In genomic region chr22:37562049-37562784, GRCh38 we compare ENCODE assay signal across 9 cellular contexts. TPM values are rescaled to one million over a fixed set of nuclear protein-coding genes. Genes with fewer than 3 reads are reported as not detected.
DNase-seq lines count a peak whose midpoint lies in the region; ATAC-seq and TF ChIP-seq lines count a peak whose summit lies in the region.
"Had no signal": no experiment of that assay in that cellular context is flagged by ENCODE, and none has a peak within 500 bp of the region (broad histone marks: within the 10 kb centered on the region; RNA-seq: fewer than 3 reads in every experiment).

No MANE protein-coding gene starts in this region.

- 78% methylated on average over 14 of the region's 14 CpGs for WGBS in urinary bladder

- no peak overlapping the region for H3K27ac Mint-ChIP-seq in central memory CD8-positive, alpha-beta T cell (ENCODE audit: low read depth)
- H3K27ac Mint-ChIP-seq in activated CD8-positive, alpha-beta memory T cell treated with anti-CD3 and anti-CD28 coated beads, Interleukin-2, amount 10 ng/mL, durations not matched to agents 7 days and 5 days, result no peak overlapping the region

- peaks cover 32% of the 10 kb centered on the region for H3K4me1 Mint-ChIP-seq in central memory CD8-positive, alpha-beta T cell
- peaks cover 31% of the 10 kb centered on the region for H3K4me1 Mint-ChIP-seq in activated CD8-positive, alpha-beta memory T cell treated with anti-CD3 and anti-CD28 coated beads, Interleukin-2, amount 10 ng/mL, durations not matched to agents 7 days and 5 days

- H3K9me3 Mint-ChIP-seq in central memory CD8-positive, alpha-beta T cell, result no peaks in the 10 kb centered on the region
- H3K9me3 Mint-ChIP-seq in activated CD8-positive, alpha-beta memory T cell treated with anti-CD3 and anti-CD28 coated beads, Interleukin-2, amount 10 ng/mL, durations not matched to agents 7 days and 5 days (ENCODE audit: low read depth), result no peaks in the 10 kb centered on the region

- DNase-seq in right atrium auricular region (ENCODE audit: low spot score) (no peak), left cardiac atrium (no peak), NCI-H345 treated with DMSO at 0.1 percent for 48 hours (lab: John Stamatoyannopoulos, UW; ENCODE audit: unreplicated experiment) (no peak), DMS153 treated with DMSO at 0.1 percent for 48 hours (lab: John Stamatoyannopoulos, UW; ENCODE audit: unreplicated experiment) (no peak)
- DNase-seq in central memory CD8-positive, alpha-beta T cell (ENCODE audit: low spot score in 2 of 2), result no peak
- no peak for DNase-seq in activated CD8-positive, alpha-beta memory T cell treated with anti-CD3 and anti-CD28 coated beads, Interleukin-2, amount 10 ng/mL, durations not matched to agents 7 days and 5 days
- DNase-seq: NCI-H2107 had no signal

- H3K27me3 Mint-ChIP-seq in central memory CD8-positive, alpha-beta T cell, result peaks cover 68% of the 10 kb centered on the region
- peaks cover 67% of the 10 kb centered on the region for H3K27me3 Mint-ChIP-seq in activated CD8-positive, alpha-beta memory T cell treated with anti-CD3 and anti-CD28 coated beads, Interleukin-2, amount 10 ng/mL, durations not matched to agents 7 days and 5 days

- peak overlapping the region; percentile 94 to 98 for H3K27ac ChIP-seq in right atrium auricular region
- peak overlapping the region; percentile 94 for H3K27ac ChIP-seq in muscle layer of duodenum (ENCODE audit: low read length)
- peak overlapping the region; percentile 11 for H3K27ac ChIP-seq in urinary bladder (ENCODE audit: low read depth)

- H3K36me3 Mint-ChIP-seq in central memory CD8-positive, alpha-beta T cell (ENCODE audit: insufficient read depth), result peaks cover 7% of the 10 kb centered on the region
- no peaks in the 10 kb centered on the region for H3K36me3 Mint-ChIP-seq in activated CD8-positive, alpha-beta memory T cell treated with anti-CD3 and anti-CD28 coated beads, Interleukin-2, amount 10 ng/mL, durations not matched to agents 7 days and 5 days

- H3K9me3 ChIP-seq in right atrium auricular region (no peaks in the 10 kb centered on the region), muscle layer of duodenum (ENCODE audit: control insufficient read depth in 1 of 2, low read length in 2 of 2) (no peaks in the 10 kb centered on the region)

- peaks cover 0 to 79% of the 10 kb centered on the region in 2 donors for H3K4me1 ChIP-seq in right atrium auricular region
- peaks cover 31 to 58% of the 10 kb centered on the region in 2 donors for H3K4me1 ChIP-seq in muscle layer of duodenum (ENCODE audit: control insufficient read depth in 1 of 2, insufficient read depth in 2 of 2, low read length in 2 of 2)
- H3K4me1 ChIP-seq in urinary bladder (ENCODE audit: insufficient read depth), result peaks cover 2% of the 10 kb centered on the region

- peak in 1 of 2 donors; percentile 4 for TF ChIP-seq CTCF in right atrium auricular region (IDR thresholded peaks at IDR 0.05)

- peak overlapping the region; percentile 74 for H3K4me3 Mint-ChIP-seq in central memory CD8-positive, alpha-beta T cell
- no peak overlapping the region for H3K4me3 Mint-ChIP-seq in activated CD8-positive, alpha-beta memory T cell treated with anti-CD3 and anti-CD28 coated beads, Interleukin-2, amount 10 ng/mL, durations not matched to agents 7 days and 5 days

- intact Hi-C loops in left cardiac atrium (cut with DNase I), result loop anchor here in 1 of 2 donors (10.0 kb wide), 1 partner anchor 247 kb away; no protein-coding TSS in a partner anchor

- H3K36me3 ChIP-seq in right atrium auricular region, result peaks cover 14% of the 10 kb centered on the region
- H3K36me3 ChIP-seq in muscle layer of duodenum (ENCODE audit: control insufficient read depth in 1 of 2, insufficient read depth in 2 of 2, low read length in 2 of 2), result peaks cover 5 to 23% of the 10 kb centered on the region in 2 donors
- no peaks in the 10 kb centered on the region for H3K36me3 ChIP-seq in urinary bladder (ENCODE audit: insufficient read depth)

- ATAC-seq in left cardiac atrium, result no peak
- ATAC-seq in central memory CD8-positive, alpha-beta T cell (replicated peaks; ENCODE audit: extremely low read depth, poor library complexity, severe bottlenecking), result no peak
- ATAC-seq in activated CD8-positive, alpha-beta memory T cell treated with anti-CD3 and anti-CD28 coated beads, Interleukin-2, amount 10 ng/mL, durations not matched to agents 7 days and 5 days, result no peak

- H3K4me3 ChIP-seq in right atrium auricular region, result peak overlapping the region; percentile 74 to 78
- H3K4me3 ChIP-seq in muscle layer of duodenum (ENCODE audit: low read depth in 1 of 2, low read length in 2 of 2), result peak overlapping the region; percentile 72 to 74
- H3K4me3 ChIP-seq in urinary bladder (ENCODE audit: low read depth, low read length), result no peak overlapping the region

- no peaks in the 10 kb centered on the region for H3K27me3 ChIP-seq in right atrium auricular region
- no peaks in the 10 kb centered on the region for H3K27me3 ChIP-seq in muscle layer of duodenum (ENCODE audit: low read depth, low read length)

- CTCF ChIA-PET in activated CD8-positive, alpha-beta memory T cell treated with anti-CD3 and anti-CD28 coated beads, Interleukin-2, amount 10 ng/mL, durations not matched to agents 7 days and 5 days (lab: Charles Lee), result interaction anchor here (0.7 to 22.7 kb wide), 14 partner anchors 9 to 257 kb away, joined by 3 to 661 read pairs (median 4); partner anchors contain the start of genes LGALS1 and LGALS2

RNA-seq across cellular contexts. Expression of gene CDC42EP1, which starts 1.9 kb away (rescaled TPM):
- total RNA-seq in right atrium auricular region, result 10 to 100 TPM; 20.7 to 34.8 TPM
- 10 to 100 TPM; 20.9 to 44.6 TPM for total RNA-seq in left cardiac atrium
- 6.6 TPM for total RNA-seq in urinary bladder
- polyA plus RNA-seq in urinary bladder, result 34.5 TPM
- total RNA-seq in activated CD8-positive, alpha-beta memory T cell treated with anti-CD3 and anti-CD28 coated beads, Interleukin-2, amount 10 ng/mL, durations not matched to agents 7 days and 5 days, result under 1 TPM; 0.42 to 0.47 TPM

RNA-seq across cellular contexts. Expression of gene LGALS2, which starts 17.7 kb away (rescaled TPM):
- not detected for total RNA-seq in right atrium auricular region
- total RNA-seq in left cardiac atrium, result not detected
- not detected for total RNA-seq in urinary bladder
- 0.37 TPM for polyA plus RNA-seq in urinary bladder
- not detected for total RNA-seq in activated CD8-positive, alpha-beta memory T cell treated with anti-CD3 and anti-CD28 coated beads, Interleukin-2, amount 10 ng/mL, durations not matched to agents 7 days and 5 days

RNA-seq across cellular contexts. Expression of gene CARD10, which starts 43.0 kb away (rescaled TPM):
- total RNA-seq in right atrium auricular region (1 to 10 TPM; 4.2 to 5.8 TPM), left cardiac atrium (1 to 10 TPM; 7.7 to 9.2 TPM), urinary bladder (4.5 TPM)
- polyA plus RNA-seq in urinary bladder, result 16.6 TPM
- under 1 TPM in 1 of 2 experiments, not detected in 1; 0.16 TPM for total RNA-seq in activated CD8-positive, alpha-beta memory T cell treated with anti-CD3 and anti-CD28 coated beads, Interleukin-2, amount 10 ng/mL, durations not matched to agents 7 days and 5 days

RNA-seq across cellular contexts. Expression of gene GGA1, which starts 46.4 kb away (rescaled TPM):
- total RNA-seq in right atrium auricular region (10 to 100 TPM; 17.7 to 29.0 TPM), left cardiac atrium (10 to 100 TPM; 24.4 to 26.6 TPM), urinary bladder (29.3 TPM)
- polyA plus RNA-seq in urinary bladder, result 45.4 TPM
- total RNA-seq in activated CD8-positive, alpha-beta memory T cell treated with anti-CD3 and anti-CD28 coated beads, Interleukin-2, amount 10 ng/mL, durations not matched to agents 7 days and 5 days, result 10 to 100 TPM; 76.9 to 85.9 TPM

Comparison
In these comparisons a context has a peak if more than half of its experiments do, and no peak if none do; other contexts are left out.
1. H3K27ac ChIP-seq: peak in every context shown above with its lines; median percentile 96 in right atrium auricular region; 94 in muscle layer of duodenum; 11 in urinary bladder.